ENCODE assay signal across 14 cellular contexts in the genomic region with DNA sequence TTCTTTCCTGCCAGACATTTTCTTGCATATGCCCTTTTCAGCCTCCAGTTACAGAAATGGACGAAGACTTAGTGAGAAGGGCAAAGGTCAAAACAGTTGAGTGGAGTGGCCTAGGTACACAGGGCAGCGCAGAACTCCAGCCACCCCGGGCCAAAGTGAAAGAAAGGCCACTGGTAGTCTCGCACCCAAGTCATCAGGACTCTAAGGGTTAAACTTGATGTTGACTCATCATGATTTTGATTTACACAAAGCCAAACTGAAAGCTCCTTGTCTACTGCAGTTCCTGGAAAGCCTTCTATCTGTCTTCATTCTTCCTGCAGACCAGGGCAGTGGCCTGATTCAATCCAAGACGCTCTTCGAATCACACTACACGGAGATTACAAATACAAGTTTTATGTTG. TPM values are rescaled to one million over a fixed set of nuclear protein-coding genes. Genes with fewer than 3 reads are reported as not detected.
DNase-seq lines count a peak whose midpoint lies in the region; ATAC-seq and TF ChIP-seq lines count a peak whose summit lies in the region.
"Had no signal": no experiment of that assay in that cellular context is flagged by ENCODE, and none has a peak within 500 bp of the region (broad histone marks: within the 10 kb centered on the region; RNA-seq: fewer than 3 reads in every experiment).

No MANE protein-coding gene starts in this region.

- 83% methylated on average over 6 of the region's 7 CpGs for WGBS in mammary epithelial cell (ENCODE audit: low coverage, missing lambda C conversion rate)

- peaks cover 26% of the 10 kb centered on the region for H3K4me1 Mint-ChIP-seq in MCF 10A (ENCODE audit: insufficient read depth, unreplicated experiment)

- in situ Hi-C loops in mammary epithelial cell (cut with MboI; ENCODE audit: low sequenced_read_pairs in 2 of 2): no loop called here

- peak; percentile 18 for ATAC-seq in left colon
- ATAC-seq in HG03432 (IDR thresholded peaks at IDR 0.05; ENCODE audit: unreplicated experiment): no peak
- no peak for ATAC-seq in HG02981 (IDR thresholded peaks at IDR 0.05; ENCODE audit: unreplicated experiment)

- POLR2A ChIA-PET in MCF 10A (lab: Yijun Ruan, JAX): interaction anchor here (0.9 kb wide), 1 partner anchor 336 kb away, joined by 4 read pairs; no protein-coding TSS in a partner anchor

- H3K4me3 Mint-ChIP-seq in MCF 10A (ENCODE audit: unreplicated experiment): no peak overlapping the region
- H3K4me3 Mint-ChIP-seq: T-helper 1 cell treated with Interleukin-12 subunit alpha and Interleukin-12 subunit beta and Interleukin-4 antibody, amounts not matched to agents 30 μg/mL and 1 μg/mL, for 36 hours had no signal

- DNase-seq in MCF 10A (ENCODE audit: unreplicated experiment) (peak; percentile 36), mammary epithelial cell (no peak), ascending aorta (ENCODE audit: low spot score in 2 of 2) (no peak), left colon (no peak), DMS153 (lab: John Stamatoyannopoulos, UW) (no peak), superior temporal gyrus (ENCODE audit: extremely low spot score) (no peak)
- DNase-seq: 8988T, GF-D8, kidney, NCI-H1048, trophoblast cell had no signal

- no peak overlapping the region for H3K4me2 ChIP-seq in mammary epithelial cell (ENCODE audit: insufficient read depth, low read depth, low read length)

- BruUV-seq in MCF 10A (replicated peaks; lab: Mats Ljungman, UMichigan): no TSS peak
- BruUV-seq in mammary epithelial cell (replicated peaks; lab: Mats Ljungman, UMichigan): no TSS peak

- no peak overlapping the region for H2AFZ ChIP-seq in mammary epithelial cell (ENCODE audit: low read depth, low read length)

- H3K36me3 ChIP-seq in mammary epithelial cell (ENCODE audit: insufficient read depth, low read length): no peaks in the 10 kb centered on the region
- no peaks in the 10 kb centered on the region for H3K36me3 ChIP-seq in ascending aorta

- no peaks in the 10 kb centered on the region for H3K79me2 ChIP-seq in mammary epithelial cell (ENCODE audit: insufficient read depth, low read length)

- no peak overlapping the region for H3K9ac ChIP-seq in mammary epithelial cell (ENCODE audit: insufficient read depth, low read length)

- H3K36me3 Mint-ChIP-seq in MCF 10A (ENCODE audit: insufficient read depth, unreplicated experiment): peaks cover 8% of the 10 kb centered on the region

- no peak overlapping the region for H3K27ac ChIP-seq in mammary epithelial cell (ENCODE audit: insufficient read depth, low read depth, low read length)
- peak overlapping the region; percentile 27 to 47 for H3K27ac ChIP-seq in ascending aorta

- no peak for TF ChIP-seq CTCF in MCF 10A (IDR thresholded peaks at IDR 0.05; ENCODE audit: unreplicated experiment)
- no peak for TF ChIP-seq CTCF in mammary epithelial cell (conservative IDR thresholded peaks at IDR 0.05 in 1 of 2, IDR thresholded peaks at IDR 0.05 in 1 of 2; ENCODE audit: extremely low read depth in 1 of 2, insufficient read depth in 1 of 2, low read depth in 1 of 2, low read length in 2 of 2)
- no peak for TF ChIP-seq CTCF in ascending aorta (IDR thresholded peaks at IDR 0.05)

- H3K9me3 ChIP-seq in mammary epithelial cell (replicated peaks; ENCODE audit: insufficient read depth, low read length): no peaks in the 10 kb centered on the region
- H3K9me3 ChIP-seq in ascending aorta: no peaks in the 10 kb centered on the region

- CTCF ChIA-PET in MCF 10A (lab: Yijun Ruan, JAX): no interaction called here
- CTCF ChIA-PET in mammary epithelial cell (lab: Charles Lee; ENCODE audit: low non-redundant PET): no interaction called here

- no peaks in the 10 kb centered on the region for H3K27me3 ChIP-seq in mammary epithelial cell (ENCODE audit: insufficient read depth, low read length)
- no peaks in the 10 kb centered on the region for H3K27me3 ChIP-seq in ascending aorta

- no peaks in the 10 kb centered on the region for H4K20me1 ChIP-seq in mammary epithelial cell (ENCODE audit: insufficient read depth, low read length)

- no peaks in the 10 kb centered on the region for H3K9me3 Mint-ChIP-seq in MCF 10A (ENCODE audit: unreplicated experiment)
- H3K9me3 Mint-ChIP-seq: T-helper 1 cell treated with Interleukin-12 subunit alpha and Interleukin-12 subunit beta and Interleukin-4 antibody, amounts not matched to agents 30 μg/mL and 1 μg/mL, for 36 hours had no signal

- peaks cover 10% of the 10 kb centered on the region for H3K27me3 Mint-ChIP-seq in MCF 10A (ENCODE audit: insufficient read depth, unreplicated experiment)

- peaks cover 16% of the 10 kb centered on the region for H3K4me1 ChIP-seq in mammary epithelial cell (ENCODE audit: insufficient read depth, low read length)
- no peaks in the 10 kb centered on the region for H3K4me1 ChIP-seq in ascending aorta

- no peak overlapping the region for H3K27ac Mint-ChIP-seq in MCF 10A (ENCODE audit: low read depth, unreplicated experiment)
- H3K27ac Mint-ChIP-seq: T-helper 1 cell treated with Interleukin-12 subunit alpha and Interleukin-12 subunit beta and Interleukin-4 antibody, amounts not matched to agents 30 μg/mL and 1 μg/mL, for 36 hours had no signal

- intact Hi-C loops in MCF 10A (cut with micrococcal nuclease) (no loop called here), mammary epithelial cell (cut with micrococcal nuclease) (loop anchor here (10.0 kb wide), 1 partner anchor 80 kb away; no protein-coding TSS in a partner anchor), ascending aorta (cut with DNase I) (loop anchor here (5.0 to 10.0 kb wide), 4 partner anchors 122 to 377 kb away; a partner anchor contains a TSS), left colon (cut with DNase I, micrococcal nuclease) (no loop called here)

- dilution Hi-C loops in mammary epithelial cell (cut with HindIII; ENCODE audit: low sequenced_read_pairs): no loop called here

- no peak overlapping the region for H3K4me3 ChIP-seq in mammary epithelial cell (replicated peaks in 1 of 3; ENCODE audit: insufficient read depth in 1 of 3, low read depth in 2 of 3, low read length in 3 of 3)
- H3K4me3 ChIP-seq in ascending aorta: no peak overlapping the region

RNA-seq across cellular contexts. Expression of a gene that starts 2.6 kb away (rescaled TPM):
- 27.4 and 32.4 TPM in 2 replicates for total RNA-seq in MCF 10A (2022)
- total RNA-seq in mammary epithelial cell: 10 to 100 TPM; 36.0 to 56.8 TPM
- polyA plus RNA-seq in mammary epithelial cell: 12.7 TPM
- polyA minus RNA-seq in mammary epithelial cell: 13.7 TPM
- total RNA-seq in ascending aorta: 29.6 TPM
- total RNA-seq in left colon: 100 to 1,000 TPM; 101 to 112 TPM

Comparison
In these comparisons a context has a peak if more than half of its experiments do, and no peak if none do; other contexts are left out.
1. intact Hi-C loops: an anchor here in mammary epithelial cell (10.0 kb wide) and ascending aorta (5.0 to 10.0 kb wide); none called in MCF 10A and left colon.